9 cellular contexts compared by ENCODE assay signal in the genomic region with DNA sequence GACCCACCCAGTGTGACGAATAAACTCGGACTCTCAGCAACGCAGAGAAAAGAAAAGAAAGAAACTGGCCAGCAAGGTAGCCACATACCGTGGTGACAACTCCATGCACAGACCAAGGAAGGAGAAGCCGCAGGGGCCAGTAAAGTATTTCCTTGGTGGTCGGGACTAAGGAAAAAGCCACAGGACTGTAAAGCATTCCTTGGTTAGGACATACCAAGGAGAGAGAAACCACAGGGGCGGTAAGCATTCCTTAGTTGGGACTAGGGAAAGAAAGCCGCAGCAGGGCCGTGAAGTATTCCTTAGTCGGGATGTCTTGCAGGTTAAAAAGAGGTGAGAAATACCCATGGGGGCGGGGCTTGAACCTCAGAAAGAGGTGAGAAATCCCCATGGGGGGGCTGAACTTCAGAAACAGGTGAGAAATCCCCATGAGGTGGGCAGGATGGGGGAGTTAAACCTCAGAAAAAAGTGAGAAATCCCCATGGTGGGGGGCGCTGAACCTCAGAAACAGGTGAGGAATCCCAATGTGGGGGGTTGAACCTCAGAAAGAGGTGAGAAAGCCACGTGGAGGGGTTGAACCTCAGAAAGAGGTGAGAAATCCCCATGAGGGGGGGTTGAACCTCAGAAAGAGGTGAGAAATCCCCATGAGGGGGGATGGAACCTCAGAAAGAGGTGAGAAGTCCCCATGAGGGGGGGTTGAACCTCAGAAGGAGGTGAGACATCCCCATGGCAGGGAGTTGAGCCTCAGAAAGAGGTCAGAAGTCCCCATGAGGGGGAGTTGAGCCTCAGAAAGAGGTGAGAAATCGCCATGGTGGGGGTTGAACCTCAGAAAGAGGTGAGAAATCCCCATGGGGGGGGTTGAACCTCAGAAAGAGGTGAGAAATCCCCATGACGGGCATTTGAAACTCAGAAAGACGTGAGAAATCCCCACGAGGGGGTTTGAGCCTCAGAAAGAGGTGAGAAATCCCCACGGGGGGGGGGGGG. TPM values are rescaled to one million over a fixed set of nuclear protein-coding genes. Genes with fewer than 3 reads are reported as not detected.
DNase-seq lines count a peak whose midpoint lies in the region; ATAC-seq and TF ChIP-seq lines count a peak whose summit lies in the region.
"Had no signal": no experiment of that assay in that cellular context is flagged by ENCODE, and none has a peak within 500 bp of the region (broad histone marks: within the 10 kb centered on the region; RNA-seq: fewer than 3 reads in every experiment).

No MANE protein-coding gene starts in this region.

- H3K9ac ChIP-seq in HUES64 (ENCODE audit: low read depth, low read length), result no peak overlapping the region

- 81% methylated on average over 18 of the region's 18 CpGs for WGBS in HUES64
- 82 to 88% methylated on average over 8 to 16 of the region's 18 CpGs for WGBS in gastroesophageal sphincter (ENCODE audit: low coverage in 1 of 2), 2 donors

- peaks cover 45% of the 10 kb centered on the region for H3K4me1 ChIP-seq in HUES64 (ENCODE audit: insufficient read depth, low read length)
- H3K4me1 ChIP-seq in gastroesophageal sphincter, result no peaks in the 10 kb centered on the region

- peaks cover 10% of the 10 kb centered on the region for H3K4me1 Mint-ChIP-seq in progenitor cell of endocrine pancreas (ENCODE audit: low read depth)

- H3K4me3 ChIP-seq in HUES64 (ENCODE audit: low read length) (no peak overlapping the region), gastroesophageal sphincter (no peak overlapping the region)

- H3K9me3 Mint-ChIP-seq in progenitor cell of endocrine pancreas (ENCODE audit: low read depth), result peaks cover 4% of the 10 kb centered on the region

- no peak for TF ChIP-seq CTCF in gastroesophageal sphincter (IDR thresholded peaks at IDR 0.05)
- no peak for TF ChIP-seq CTCF in progenitor cell of endocrine pancreas (IDR thresholded peaks at IDR 0.05; ENCODE audit: unreplicated experiment)

- DNase-seq in activated CD8-positive, alpha-beta memory T cell treated with anti-CD3 and anti-CD28 coated beads, Interleukin-2, amount 50 U/mL, for 48 hours, result peak; percentile 52
- DNase-seq in glomerular visceral epithelial cell (ENCODE audit: extremely low spot score) (peak; percentile 89), progenitor cell of endocrine pancreas (ENCODE audit: low spot score, unreplicated experiment) (no peak)
- DNase-seq in stimulated activated CD8-positive, alpha-beta memory T cell treated with anti-CD3 and anti-CD28 coated beads, Interleukin-7, amount 100 ng/mL, for 4 hours (ENCODE audit: low read depth in 2 of 2), result peak; percentile 35 to 51
- DNase-seq: KG1 had no signal

- H3K36me3 ChIP-seq in HUES64 (ENCODE audit: insufficient read depth, low read length), result no peaks in the 10 kb centered on the region
- H3K36me3 ChIP-seq in gastroesophageal sphincter, result no peaks in the 10 kb centered on the region

- no peaks in the 10 kb centered on the region for H3K27me3 ChIP-seq in HUES64 (ENCODE audit: insufficient read depth, low read length)
- no peaks in the 10 kb centered on the region for H3K27me3 ChIP-seq in gastroesophageal sphincter

- no peaks in the 10 kb centered on the region for H3K27me3 Mint-ChIP-seq in progenitor cell of endocrine pancreas

- H3K36me3 Mint-ChIP-seq in progenitor cell of endocrine pancreas (ENCODE audit: insufficient read depth), result no peaks in the 10 kb centered on the region

- H3K27ac Mint-ChIP-seq in progenitor cell of endocrine pancreas, result no peak overlapping the region

- TF ChIP-seq POLR2A in gastroesophageal sphincter (IDR thresholded peaks at IDR 0.05), result no peak

- H3K4me3 Mint-ChIP-seq in progenitor cell of endocrine pancreas (ENCODE audit: low read depth), result no peak overlapping the region

- H3K27ac ChIP-seq in HUES64 (ENCODE audit: low read depth, low read length) (peak overlapping the region; percentile 15; the same call in 1 of the 2 replicates), gastroesophageal sphincter (no peak overlapping the region)
- H3K27ac ChIP-seq: epithelial cell of prostate had no signal

- no peak for ATAC-seq in gastroesophageal sphincter
- no peak for ATAC-seq in HG02885 (IDR thresholded peaks at IDR 0.05; ENCODE audit: poor library complexity, unreplicated experiment)

- H3K9me3 ChIP-seq in HUES64 (ENCODE audit: insufficient read depth, low read depth, low read length) (no peaks in the 10 kb centered on the region), gastroesophageal sphincter (no peaks in the 10 kb centered on the region)

- TF ChIP-seq EP300 in gastroesophageal sphincter (IDR thresholded peaks at IDR 0.05), result no peak

RNA-seq across cellular contexts. Expression of gene GOPC, which starts 14.0 kb away (rescaled TPM):
- 14.0 TPM for polyA plus RNA-seq in HUES64 (2013, experiment 1 of 2)
- 13.9 TPM for polyA plus RNA-seq in HUES64 (2013, experiment 2 of 2)
- total RNA-seq in gastroesophageal sphincter, result 10 to 100 TPM; 20.5 to 34.1 (median 24.2) TPM
- 45.3 and 48.8 TPM in 2 replicates for total RNA-seq in progenitor cell of endocrine pancreas

RNA-seq across cellular contexts. Expression of gene NUS1, which starts 59.0 kb away (rescaled TPM):
- 47.7 TPM for polyA plus RNA-seq in HUES64 (2013, experiment 1 of 2)
- polyA plus RNA-seq in HUES64 (2013, experiment 2 of 2), result 48.1 TPM
- total RNA-seq in gastroesophageal sphincter (10 to 100 TPM; 19.6 to 31.0 (median 24.1) TPM), progenitor cell of endocrine pancreas (29.7 and 31.9 TPM in 2 replicates)
